8 cellular contexts compared by ENCODE assay signal in the genomic region with DNA sequence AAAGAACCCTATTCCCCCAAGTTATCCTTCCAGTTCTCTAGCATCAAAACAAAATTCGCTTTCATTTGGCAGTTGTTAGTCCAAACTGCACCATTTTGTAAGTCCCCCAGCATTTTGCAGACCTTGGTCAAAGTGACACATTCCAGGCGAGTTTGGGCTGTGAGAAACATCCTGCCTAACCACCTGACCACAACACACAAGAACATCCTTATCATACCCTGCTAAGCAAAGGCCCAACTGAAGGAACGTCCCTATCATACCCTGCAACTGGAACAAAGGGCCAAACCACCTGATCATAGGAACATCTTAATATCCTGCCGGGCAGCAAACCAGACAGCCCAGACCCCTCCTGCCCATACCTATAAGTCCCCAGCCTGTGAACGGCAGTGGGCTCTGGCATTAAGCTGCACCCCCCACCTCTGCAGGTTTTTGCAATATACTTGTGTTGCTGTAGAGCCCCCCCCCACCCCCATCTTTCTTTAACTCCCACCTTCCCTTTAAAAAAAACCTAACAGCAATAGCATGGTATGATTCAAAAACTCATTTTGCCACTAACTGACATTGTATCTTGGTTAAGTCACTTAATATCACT. TPM values are rescaled to one million over a fixed set of nuclear protein-coding genes. Genes with fewer than 3 reads are reported as not detected.
DNase-seq lines count a peak whose midpoint lies in the region; ATAC-seq and TF ChIP-seq lines count a peak whose summit lies in the region.

No MANE protein-coding gene starts in this region.

- H3K27me3 ChIP-seq in ectodermal cell (ENCODE audit: control insufficient read depth, insufficient read depth, low read length, poor library complexity, severe bottlenecking), result no peaks in the 10 kb centered on the region

- H3K27ac Mint-ChIP-seq in osteocyte (ENCODE audit: unreplicated experiment), result peak overlapping the region; percentile 94

- peak overlapping the region; percentile 90 for H3K4me3 Mint-ChIP-seq in osteocyte (ENCODE audit: unreplicated experiment)

- TF ChIP-seq CTCF in GM12864 (IDR thresholded peaks at IDR 0.05; ENCODE audit: low read depth, low read length, missing control alignments), result no peak
- TF ChIP-seq CTCF in osteocyte (IDR thresholded peaks at IDR 0.05), result no peak

- ATAC-seq in HG02759 (IDR thresholded peaks at IDR 0.05; ENCODE audit: unreplicated experiment) (no peak), GM19455 (IDR thresholded peaks at IDR 0.05; ENCODE audit: unreplicated experiment) (no peak)

- peaks cover 4% of the 10 kb centered on the region for H3K36me3 ChIP-seq in ectodermal cell (ENCODE audit: control insufficient read depth, insufficient read depth, low read length)

- H3K4me1 Mint-ChIP-seq in osteocyte (ENCODE audit: unreplicated experiment), result peaks cover 34% of the 10 kb centered on the region

- H3K9me3 ChIP-seq in ectodermal cell (ENCODE audit: control insufficient read depth, low read length), result no peaks in the 10 kb centered on the region

- H3K27me3 Mint-ChIP-seq in osteocyte (ENCODE audit: unreplicated experiment), result no peaks in the 10 kb centered on the region

- H3K27ac ChIP-seq in ectodermal cell (ENCODE audit: insufficient read depth, low read depth, low read length, poor library complexity, severe bottlenecking), result no peak overlapping the region

- H3K36me3 Mint-ChIP-seq in osteocyte (ENCODE audit: unreplicated experiment), result peaks cover 12% of the 10 kb centered on the region

- H3K4me1 ChIP-seq in ectodermal cell (ENCODE audit: control insufficient read depth, insufficient read depth, low read length), result peaks cover 9% of the 10 kb centered on the region

- WGBS in ectodermal cell, 2 experiments, result 46 to 48% methylated on average over 5 of the region's 5 CpGs

- peak; percentile 31 for DNase-seq in GM12864 (ENCODE audit: low read depth)
- peak; percentile 86 for DNase-seq in OCI-M1 (lab: John Stamatoyannopoulos, UW)
- no peak for DNase-seq in osteocyte (ENCODE audit: extremely low spot score, unreplicated experiment)
- no peak for DNase-seq in GM19240 (ENCODE audit: insufficient read length, low spot score)
- DNase-seq in MV-4-11 (lab: John Stamatoyannopoulos, UW), result no peak

- H3K9me3 Mint-ChIP-seq in osteocyte (ENCODE audit: unreplicated experiment), result no peaks in the 10 kb centered on the region

- peak overlapping the region; percentile 62 for H3K4me3 ChIP-seq in GM12864 (ENCODE audit: low read depth, low read length)
- peak overlapping the region; percentile 22 for H3K4me3 ChIP-seq in ectodermal cell (ENCODE audit: insufficient read depth, low read depth, low read length)

RNA-seq across cellular contexts. Expression of a gene that starts 2.7 kb away (rescaled TPM):
- polyA plus RNA-seq in ectodermal cell (2013, experiment 1 of 4), result 75.9 TPM
- 84.9 TPM for polyA plus RNA-seq in ectodermal cell (2013, experiment 2 of 4)
- polyA plus RNA-seq in ectodermal cell (2013, experiment 3 of 4), result 64.2 TPM
- polyA plus RNA-seq in ectodermal cell (2013, experiment 4 of 4), result 70.6 TPM
- 56.0 and 57.8 TPM in 2 replicates for total RNA-seq in osteocyte

Comparison
In these comparisons a context has a peak if more than half of its experiments do, and no peak if none do; other contexts are left out.
1. DNase-seq: peak in GM12864 (single experiment) and OCI-M1 (single experiment); none in osteocyte (single experiment), GM19240 (single experiment) and MV-4-11 (single experiment).